1 cellular context compared by ENCODE assay signal in the genomic region with DNA sequence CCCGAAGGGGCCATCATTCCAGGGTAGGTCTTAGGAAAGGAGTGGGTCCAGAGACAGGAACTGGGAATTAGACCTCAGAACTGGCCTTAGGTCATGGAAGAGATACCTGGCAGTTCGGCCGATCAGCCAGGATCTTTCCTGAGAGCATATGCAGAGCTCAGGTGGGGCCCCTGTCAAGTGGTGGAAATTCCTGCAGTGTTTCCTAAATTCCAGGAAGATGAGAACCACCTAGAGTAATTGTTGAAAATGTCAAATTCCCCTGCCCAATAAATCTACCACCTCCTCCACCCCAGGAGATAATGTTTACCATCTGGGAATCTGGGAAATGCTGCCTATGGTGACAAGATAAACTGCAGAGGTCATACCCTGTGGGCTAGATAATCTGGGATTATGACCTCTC.
TF ChIP-seq lines count a peak whose summit lies in the region.

No MANE protein-coding gene starts in this region.

TF ChIP-seq in IMR-90, 13 proteins besides CTCF, POLR2A, EP300 and RAD21:
- no peak for TF ChIP-seq CEBPB (IDR thresholded peaks at IDR 0.05; ENCODE audit: low read depth, low read length)
- TF ChIP-seq NFE2L2 (IDR thresholded peaks at IDR 0.05; ENCODE audit: low read depth, low read length), result no peak
- no peak for TF ChIP-seq RFX5 (IDR thresholded peaks at IDR 0.05; ENCODE audit: low read depth, low read length)
- TF ChIP-seq ELK1 (IDR thresholded peaks at IDR 0.05; ENCODE audit: borderline replicate concordance, low read depth, low read length), result no peak
- no peak for TF ChIP-seq BHLHE40 (IDR thresholded peaks at IDR 0.05; ENCODE audit: low read depth, low read length)
- no peak for TF ChIP-seq MAZ (IDR thresholded peaks at IDR 0.05; ENCODE audit: borderline replicate concordance, low read depth, low read length)
- TF ChIP-seq MAFK (IDR thresholded peaks at IDR 0.05; ENCODE audit: low read depth, low read length), result no peak
- no peak for TF ChIP-seq RCOR1 (IDR thresholded peaks at IDR 0.05; ENCODE audit: insufficient replicate concordance, low read length)
- TF ChIP-seq, protein P1, sequence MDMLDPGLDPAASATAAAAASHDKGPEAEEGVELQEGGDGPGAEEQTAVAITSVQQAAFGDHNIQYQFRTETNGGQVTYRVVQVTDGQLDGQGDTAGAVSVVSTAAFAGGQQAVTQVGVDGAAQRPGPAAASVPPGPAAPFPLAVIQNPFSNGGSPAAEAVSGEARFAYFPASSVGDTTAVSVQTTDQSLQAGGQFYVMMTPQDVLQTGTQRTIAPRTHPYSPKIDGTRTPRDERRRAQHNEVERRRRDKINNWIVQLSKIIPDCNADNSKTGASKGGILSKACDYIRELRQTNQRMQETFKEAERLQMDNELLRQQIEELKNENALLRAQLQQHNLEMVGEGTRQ (IDR thresholded peaks at IDR 0.05; ENCODE audit: low read depth, low read length), result no peak
- no peak for TF ChIP-seq MXI1 (IDR thresholded peaks at IDR 0.05; ENCODE audit: borderline replicate concordance, low read depth, low read length)
- TF ChIP-seq SMC3 (IDR thresholded peaks at IDR 0.05; ENCODE audit: low read depth, low read length), result no peak
